In the genomic region with DNA sequence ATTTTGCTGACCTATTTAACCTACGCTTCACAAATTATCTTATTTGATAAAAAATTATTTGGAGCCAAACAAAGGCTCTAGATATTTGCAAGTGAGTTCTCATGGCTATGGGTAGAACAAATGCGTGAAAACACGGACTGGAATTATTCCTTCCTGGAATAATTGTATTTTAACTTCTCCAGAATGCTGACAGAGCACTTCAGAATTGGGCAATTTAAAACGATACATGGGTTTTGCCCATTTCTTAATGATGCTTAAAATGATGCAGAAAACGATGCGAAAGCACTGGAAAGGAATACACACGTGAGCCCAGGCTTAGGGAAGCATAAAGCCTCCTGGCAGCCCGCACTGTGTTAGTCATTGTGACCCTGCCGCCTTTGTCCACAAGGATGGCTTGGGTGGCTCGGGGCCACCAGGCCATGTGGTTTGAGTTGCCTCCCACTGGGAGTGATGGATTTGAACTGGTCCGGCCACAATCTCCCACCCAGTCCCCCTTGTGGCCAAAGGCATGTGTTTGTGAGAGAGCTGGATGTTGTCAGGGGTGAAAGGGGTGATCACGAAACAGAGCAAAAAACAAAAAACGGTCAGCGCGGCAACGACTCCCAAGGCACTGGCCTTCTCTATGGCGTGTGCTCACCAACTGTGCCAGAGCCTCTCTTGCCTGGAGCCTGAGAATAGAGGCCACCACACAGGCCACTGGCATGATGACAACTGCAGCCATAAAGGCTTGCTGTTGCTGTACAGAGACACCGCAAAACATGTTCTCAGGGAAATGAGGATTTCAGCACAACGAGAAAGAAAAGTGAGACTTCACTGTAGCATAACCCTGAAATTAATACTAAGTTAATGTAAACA, we compare ENCODE assay signal across 12 cellular contexts.
DNase-seq lines count a peak whose midpoint lies in the region; ATAC-seq and TF ChIP-seq lines count a peak whose summit lies in the region.
"Had no signal": no experiment of that assay in that cellular context is flagged by ENCODE, and none has a peak within 500 bp of the region (broad histone marks: within the 10 kb centered on the region; RNA-seq: fewer than 3 reads in every experiment).

No MANE protein-coding gene starts in this region.

- H3K9me3 ChIP-seq in Caco-2 (no peaks in the 10 kb centered on the region), psoas muscle (no peaks in the 10 kb centered on the region)
- H3K9me3 ChIP-seq: Peyer's patch, vagina had no signal

- 32 to 45% (median 33%) methylated on average over 19 of the region's 19 CpGs for WGBS in psoas muscle, 3 donors

- H3K4me3 ChIP-seq in Caco-2 (ENCODE audit: low read depth, low read length) (no peak overlapping the region), psoas muscle (no peak overlapping the region)
- H3K4me3 ChIP-seq: Peyer's patch, vagina had no signal

- H3K4me1 Mint-ChIP-seq in Caco-2 (ENCODE audit: low read depth, unreplicated experiment) (no peaks in the 10 kb centered on the region), WTC11 (peaks cover 9% of the 10 kb centered on the region; the same call in 1 of the 2 replicates), MCF 10A (ENCODE audit: insufficient read depth, unreplicated experiment) (no peaks in the 10 kb centered on the region)

- intact Hi-C loops in Caco-2 (cut with micrococcal nuclease; ENCODE audit: unreplicated experiment) = no loop called here
- intact Hi-C loops in left ventricle myocardium superior (cut with micrococcal nuclease) = no loop called here
- intact Hi-C loops in psoas muscle (cut with DNase I) = no loop called here
- intact Hi-C loops in MCF 10A (cut with micrococcal nuclease) = no loop called here

- peak; percentile 92 for ATAC-seq in WTC11
- peak; percentile 81 for ATAC-seq in left ventricle myocardium superior
- peak in 3 of 4 donors; percentile 48 to 63 (median 52) for ATAC-seq in psoas muscle

- H3K9me3 Mint-ChIP-seq in Caco-2 (ENCODE audit: unreplicated experiment) = no peaks in the 10 kb centered on the region
- peaks cover 17% of the 10 kb centered on the region for H3K9me3 Mint-ChIP-seq in WTC11
- H3K9me3 Mint-ChIP-seq in MCF 10A (ENCODE audit: unreplicated experiment) = no peaks in the 10 kb centered on the region

- TF ChIP-seq CTCF in Caco-2 (IDR thresholded peaks at IDR 0.05; ENCODE audit: insufficient read depth in 1 of 2, low read depth in 1 of 2, low read length in 1 of 2, severe bottlenecking in 1 of 2, unreplicated experiment in 1 of 2) = peak; percentile 28 to 31
- no peak for TF ChIP-seq CTCF in WTC11 (IDR thresholded peaks at IDR 0.05)
- TF ChIP-seq CTCF in psoas muscle (IDR thresholded peaks at IDR 0.05) = no peak
- no peak for TF ChIP-seq CTCF in MCF 10A (IDR thresholded peaks at IDR 0.05; ENCODE audit: unreplicated experiment)

- H3K27me3 Mint-ChIP-seq in Caco-2 (ENCODE audit: insufficient read depth, unreplicated experiment) (peaks cover 5% of the 10 kb centered on the region), WTC11 (ENCODE audit: low read depth) (peaks cover 2% of the 10 kb centered on the region), MCF 10A (ENCODE audit: insufficient read depth, unreplicated experiment) (peaks cover 37% of the 10 kb centered on the region)

- POLR2A ChIA-PET in Caco-2 (lab: Charles Lee) (no interaction called here), WTC11 (lab: Charles Lee) (no interaction called here), MCF 10A (lab: Yijun Ruan, JAX) (interaction anchor here (0.6 kb wide), 1 partner anchor 609 kb away, joined by 3 read pairs; no protein-coding TSS in a partner anchor)

- DNase-seq in Caco-2 (peak in 1 of 2 experiments; percentile 11), WTC11 (ENCODE audit: low spot score) (peak; percentile 47), left ventricle myocardium superior (peak; percentile 77), psoas muscle (peak; percentile 65 to 70), MCF 10A (ENCODE audit: unreplicated experiment) (no peak), NCI-H146 (lab: John Stamatoyannopoulos, UW) (no peak), UCSD-AML1 (lab: John Stamatoyannopoulos, UW; ENCODE audit: unreplicated experiment) (no peak), SHP77 (lab: John Stamatoyannopoulos, UW) (no peak)
- DNase-seq: DMS79, NCI-H446 had no signal

- H3K36me3 Mint-ChIP-seq in Caco-2 (ENCODE audit: insufficient read depth, unreplicated experiment) (no peaks in the 10 kb centered on the region), WTC11 (no peaks in the 10 kb centered on the region), MCF 10A (ENCODE audit: insufficient read depth, unreplicated experiment) (no peaks in the 10 kb centered on the region)

- H3K27me3 ChIP-seq in Caco-2 (replicated peaks; ENCODE audit: control insufficient read depth, insufficient read depth, low read length) (no peaks in the 10 kb centered on the region), psoas muscle (ENCODE audit: insufficient read depth in 3 of 3, low read length in 2 of 3) (peaks cover 0 to 11% (median 4%) of the 10 kb centered on the region in 3 donors)
- H3K27me3 ChIP-seq: Peyer's patch, vagina had no signal

- no peak overlapping the region for H3K27ac ChIP-seq in psoas muscle
- H3K27ac ChIP-seq: Peyer's patch, vagina had no signal

- H3K4me1 ChIP-seq in Caco-2 (no peaks in the 10 kb centered on the region), psoas muscle (no peaks in the 10 kb centered on the region)
- H3K4me1 ChIP-seq: Peyer's patch, vagina had no signal

- H3K4me3 Mint-ChIP-seq in Caco-2 (ENCODE audit: unreplicated experiment) (no peak overlapping the region), WTC11 (no peak overlapping the region), MCF 10A (ENCODE audit: unreplicated experiment) (no peak overlapping the region)

- CTCF ChIA-PET in Caco-2 (lab: Charles Lee) (no interaction called here), WTC11 (lab: Charles Lee) (interaction anchor here (0.6 to 0.7 kb wide), 5 partner anchors 15 to 308 kb away, joined by 3 to 4 read pairs (median 3); no protein-coding TSS in a partner anchor), MCF 10A (lab: Yijun Ruan, JAX) (no interaction called here)

- H3K36me3 ChIP-seq in Caco-2 (ENCODE audit: control insufficient read depth, insufficient read depth, low read length) = no peaks in the 10 kb centered on the region
- no peaks in the 10 kb centered on the region for H3K36me3 ChIP-seq in psoas muscle (ENCODE audit: insufficient read depth in 1 of 2, low read depth in 1 of 2)
- H3K36me3 ChIP-seq: Peyer's patch, vagina had no signal

- BruUV-seq in Caco-2 (replicated peaks; lab: Mats Ljungman, UMichigan) (no TSS peak), MCF 10A (replicated peaks; lab: Mats Ljungman, UMichigan) (no TSS peak)

- H3K27ac Mint-ChIP-seq in Caco-2 (ENCODE audit: unreplicated experiment) (no peak overlapping the region), WTC11 (no peak overlapping the region), MCF 10A (ENCODE audit: low read depth, unreplicated experiment) (no peak overlapping the region)

TF ChIP-seq in WTC11, 78 proteins besides CTCF, POLR2A, EP300 and RAD21:
- TF ChIP-seq, protein P1, sequence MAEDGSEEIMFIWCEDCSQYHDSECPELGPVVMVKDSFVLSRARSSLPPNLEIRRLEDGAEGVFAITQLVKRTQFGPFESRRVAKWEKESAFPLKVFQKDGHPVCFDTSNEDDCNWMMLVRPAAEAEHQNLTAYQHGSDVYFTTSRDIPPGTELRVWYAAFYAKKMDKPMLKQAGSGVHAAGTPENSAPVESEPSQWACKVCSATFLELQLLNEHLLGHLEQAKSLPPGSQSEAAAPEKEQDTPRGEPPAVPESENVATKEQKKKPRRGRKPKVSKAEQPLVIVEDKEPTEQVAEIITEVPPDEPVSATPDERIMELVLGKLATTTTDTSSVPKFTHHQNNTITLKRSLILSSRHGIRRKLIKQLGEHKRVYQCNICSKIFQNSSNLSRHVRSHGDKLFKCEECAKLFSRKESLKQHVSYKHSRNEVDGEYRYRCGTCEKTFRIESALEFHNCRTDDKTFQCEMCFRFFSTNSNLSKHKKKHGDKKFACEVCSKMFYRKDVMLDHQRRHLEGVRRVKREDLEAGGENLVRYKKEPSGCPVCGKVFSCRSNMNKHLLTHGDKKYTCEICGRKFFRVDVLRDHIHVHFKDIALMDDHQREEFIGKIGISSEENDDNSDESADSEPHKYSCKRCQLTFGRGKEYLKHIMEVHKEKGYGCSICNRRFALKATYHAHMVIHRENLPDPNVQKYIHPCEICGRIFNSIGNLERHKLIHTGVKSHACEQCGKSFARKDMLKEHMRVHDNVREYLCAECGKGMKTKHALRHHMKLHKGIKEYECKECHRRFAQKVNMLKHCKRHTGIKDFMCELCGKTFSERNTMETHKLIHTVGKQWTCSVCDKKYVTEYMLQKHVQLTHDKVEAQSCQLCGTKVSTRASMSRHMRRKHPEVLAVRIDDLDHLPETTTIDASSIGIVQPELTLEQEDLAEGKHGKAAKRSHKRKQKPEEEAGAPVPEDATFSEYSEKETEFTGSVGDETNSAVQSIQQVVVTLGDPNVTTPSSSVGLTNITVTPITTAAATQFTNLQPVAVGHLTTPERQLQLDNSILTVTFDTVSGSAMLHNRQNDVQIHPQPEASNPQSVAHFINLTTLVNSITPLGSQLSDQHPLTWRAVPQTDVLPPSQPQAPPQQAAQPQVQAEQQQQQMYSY (CRISPR knock-in tag; IDR thresholded peaks at IDR 0.05) = 0 out of 2 replicates have a peak, but pooled peaks have one; percentile 25
- TF ChIP-seq JAZF1 (CRISPR knock-in tag; IDR thresholded peaks at IDR 0.05) = no peak

Comparison
In these comparisons a context has a peak if more than half of its experiments do, and no peak if none do; other contexts are left out.
1. DNase-seq: peak in WTC11 (single experiment), left ventricle myocardium superior (single experiment) and psoas muscle (2 of 2); none in MCF 10A (single experiment), NCI-H146 (single experiment), UCSD-AML1 (single experiment) and SHP77 (0 of 2).
2. CTCF ChIP-seq: peak in Caco-2 (2 of 2); none in WTC11 (single experiment), psoas muscle (single experiment) and MCF 10A (single experiment).
3. Peak in every context shown above with its lines, with median percentiles within 50 percentile points of each other: ATAC-seq.